ENCODE assay signal across 21 cellular contexts in genomic region chr4:41391271-41391670, GRCh38.
DNase-seq lines count a peak whose midpoint lies in the region; ATAC-seq and TF ChIP-seq lines count a peak whose summit lies in the region.
"Had no signal": no experiment of that assay in that cellular context is flagged by ENCODE, and none has a peak within 500 bp of the region (broad histone marks: within the 10 kb centered on the region; RNA-seq: fewer than 3 reads in every experiment).

No MANE protein-coding gene starts in this region.

- CTCF ChIA-PET in MCF 10A (lab: Yijun Ruan, JAX): interaction anchor here (0.7 to 1.1 kb wide), 2 partner anchors 183 to 269 kb away, joined by 3 to 4 read pairs; no protein-coding TSS in a partner anchor

- TF ChIP-seq POLR2A in breast epithelium (IDR thresholded peaks at IDR 0.05): no peak

- no peaks in the 10 kb centered on the region for H3K27me3 Mint-ChIP-seq in MCF 10A (ENCODE audit: insufficient read depth, unreplicated experiment)
- H3K27me3 Mint-ChIP-seq: CD4-positive, CD25-positive, alpha-beta regulatory T cell had no signal

- no peaks in the 10 kb centered on the region for H3K27me3 ChIP-seq in breast epithelium
- no peaks in the 10 kb centered on the region for H3K27me3 ChIP-seq in RWPE2 (ENCODE audit: insufficient read depth, poor library complexity, severe bottlenecking)
- H3K27me3 ChIP-seq: BE2C had no signal

- H3K27ac Mint-ChIP-seq in MCF 10A (ENCODE audit: low read depth, unreplicated experiment): no peak overlapping the region
- H3K27ac Mint-ChIP-seq: CD4-positive, CD25-positive, alpha-beta regulatory T cell; CD8-positive, alpha-beta memory T cell; IgD-negative memory B cell had no signal

- no peak overlapping the region for H3K4me3 Mint-ChIP-seq in MCF 10A (ENCODE audit: unreplicated experiment)
- H3K4me3 Mint-ChIP-seq: CD4-positive, CD25-positive, alpha-beta regulatory T cell; CD8-positive, alpha-beta memory T cell; IgD-negative memory B cell had no signal

- H3K36me3 ChIP-seq in breast epithelium: no peaks in the 10 kb centered on the region
- H3K36me3 ChIP-seq in RWPE2 (ENCODE audit: low read depth): 0 out of 2 replicates have a peak, but pooled peaks cover 5% of the 10 kb centered on the region

- H3K4me1 ChIP-seq in breast epithelium (no peaks in the 10 kb centered on the region), RWPE2 (ENCODE audit: insufficient read depth, poor library complexity, severe bottlenecking) (peaks cover 18% of the 10 kb centered on the region)

- H3K9me3 ChIP-seq in breast epithelium (no peaks in the 10 kb centered on the region), RWPE2 (ENCODE audit: severe bottlenecking) (no peaks in the 10 kb centered on the region)
- H3K9me3 ChIP-seq: BE2C had no signal

- no peaks in the 10 kb centered on the region for H3K36me3 Mint-ChIP-seq in MCF 10A (ENCODE audit: insufficient read depth, unreplicated experiment)
- H3K36me3 Mint-ChIP-seq: CD4-positive, CD25-positive, alpha-beta regulatory T cell; CD8-positive, alpha-beta memory T cell; IgD-negative memory B cell had no signal

- no peak overlapping the region for H3K4me3 ChIP-seq in breast epithelium
- H3K4me3 ChIP-seq in RWPE2 (ENCODE audit: severe bottlenecking): no peak overlapping the region

- BruUV-seq in MCF 10A (replicated peaks; lab: Mats Ljungman, UMichigan): no TSS peak

- H3K27ac ChIP-seq in breast epithelium (no peak overlapping the region), RWPE2 (ENCODE audit: poor library complexity, severe bottlenecking) (peak overlapping the region; percentile 35)
- H3K27ac ChIP-seq: 22Rv1 had no signal

- POLR2A ChIA-PET in MCF 10A (lab: Yijun Ruan, JAX): no interaction called here

- TF ChIP-seq CTCF in MCF 10A (IDR thresholded peaks at IDR 0.05; ENCODE audit: unreplicated experiment) (no peak), breast epithelium (IDR thresholded peaks at IDR 0.05) (no peak), RWPE2 (IDR thresholded peaks at IDR 0.05; ENCODE audit: poor library complexity, severe bottlenecking) (no peak)

- peaks cover 25% of the 10 kb centered on the region for H3K4me1 Mint-ChIP-seq in MCF 10A (ENCODE audit: insufficient read depth, unreplicated experiment)
- H3K4me1 Mint-ChIP-seq: CD4-positive, CD25-positive, alpha-beta regulatory T cell; CD8-positive, alpha-beta memory T cell; IgD-negative memory B cell had no signal

- DNase-seq in MCF 10A (ENCODE audit: unreplicated experiment) (peak; percentile 20), breast epithelium (ENCODE audit: low spot score in 2 of 2) (no peak), RWPE2 (ENCODE audit: low spot score) (no peak), putamen (ENCODE audit: low spot score) (peak; percentile 39), NCI-H1436 (lab: John Stamatoyannopoulos, UW) (no peak), HK-2 (ENCODE audit: unreplicated experiment) (no peak), mesenteric fat pad (ENCODE audit: low spot score) (no peak)
- DNase-seq: BE2C; C1 segment of cervical spinal cord; CD4-positive, CD25-positive, alpha-beta regulatory T cell; CD8-positive, alpha-beta memory T cell; COR-L47; DMS 273 treated with DMSO at 0.1 percent for 48 hours; DMS53; DND-41; GOT3; H7 had no signal

- ATAC-seq in RWPE2 (ENCODE audit: low read depth): peak; percentile 36
- ATAC-seq: HCT116, HepG2 had no signal

- no peaks in the 10 kb centered on the region for H3K9me3 Mint-ChIP-seq in MCF 10A (ENCODE audit: unreplicated experiment)

- intact Hi-C loops in MCF 10A (cut with micrococcal nuclease) (no loop called here), breast epithelium (cut with DNase I; ENCODE audit: low total_unique reads) (no loop called here)

Comparison
In these comparisons a context has a peak if more than half of its experiments do, and no peak if none do; other contexts are left out.
1. DNase-seq: peak in MCF 10A (single experiment) and putamen (single experiment); none in breast epithelium (0 of 2), RWPE2 (single experiment), NCI-H1436 (single experiment), HK-2 (single experiment) and mesenteric fat pad (single experiment).